Comparison of ENCODE assay signal across 1 cellular context in genomic region chr10:99927719-99928280, GRCh38.
TF ChIP-seq lines count a peak whose summit lies in the region.

No MANE protein-coding gene starts in this region.

TF ChIP-seq in GM12878, 131 proteins besides CTCF, POLR2A, EP300 and RAD21 (continued from another document):
- TF ChIP-seq NKRF (conservative IDR thresholded peaks at IDR 0.05) (no peak), EGR1 (IDR thresholded peaks at IDR 0.05; ENCODE audit: borderline replicate concordance in 1 of 2, low read depth in 2 of 2, low read length in 2 of 2) (no peak)
